17 cellular contexts compared by ENCODE assay signal in the genomic region with DNA sequence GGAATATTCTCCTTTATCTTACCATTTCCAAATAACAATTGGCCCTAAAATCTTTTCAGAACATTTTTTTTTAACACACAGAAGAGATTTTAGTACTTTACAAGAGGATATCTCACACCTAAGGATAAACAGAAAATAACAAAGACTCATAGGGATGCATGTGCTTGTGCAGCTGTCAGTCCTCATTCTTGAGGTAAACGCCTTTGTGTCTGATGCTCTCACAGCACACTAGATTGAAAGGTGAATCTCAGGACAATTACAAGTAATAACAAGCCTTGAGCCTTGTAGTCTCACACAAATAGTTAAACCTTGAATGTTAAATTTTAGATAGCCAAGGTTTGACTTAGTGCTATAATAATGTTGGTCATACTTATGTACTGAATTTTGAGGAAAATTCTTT.
"Had no signal": no experiment of that assay in that cellular context is flagged by ENCODE, and none has a peak within 500 bp of the region (broad histone marks: within the 10 kb centered on the region; RNA-seq: fewer than 3 reads in every experiment).

No MANE protein-coding gene starts in this region.

- H3K4me3 ChIP-seq: coronary artery, thoracic aorta had no signal

- H3K27ac ChIP-seq: coronary artery, thoracic aorta had no signal

- H3K36me3 ChIP-seq: thoracic aorta had no signal

- H3K4me3 Mint-ChIP-seq: activated CD4-positive, alpha-beta T cell treated with anti-CD3 and anti-CD28 coated beads, Interleukin-2, amount 10 ng/mL, durations not matched to agents 24 days and 14 days; activated CD8-positive, alpha-beta T cell treated with anti-CD3 and anti-CD28 coated beads, Interleukin-2, amount 10 ng/mL, durations not matched to agents 7 days and 5 days; activated T-cell treated with anti-CD3 and anti-CD28 coated beads, Interleukin-2, amount 50 U/mL, for 72 hours; memory B cell; natural killer cell; stimulated activated effector memory CD8-positive, alpha-beta T cell treated with anti-CD3 and anti-CD28 coated beads, Interleukin-12 subunit alpha, Interleukin-12 subunit beta, amount 100 ng/mL, for 72 hours had no signal

- H3K27ac Mint-ChIP-seq: activated CD4-positive, alpha-beta T cell treated with anti-CD3 and anti-CD28 coated beads, Interleukin-2, amount 10 ng/mL, durations not matched to agents 24 days and 14 days; activated CD8-positive, alpha-beta T cell treated with anti-CD3 and anti-CD28 coated beads, Interleukin-2, amount 10 ng/mL, durations not matched to agents 7 days and 5 days; activated naive CD4-positive, alpha-beta T cell treated with anti-CD3 and anti-CD28 coated beads, Interleukin-2, amount 50 U/mL, for 72 hours; activated T-cell treated with anti-CD3 and anti-CD28 coated beads, Interleukin-2, amount 50 U/mL, for 72 hours; memory B cell; natural killer cell; stimulated activated effector memory CD8-positive, alpha-beta T cell treated with anti-CD3 and anti-CD28 coated beads, Interleukin-12 subunit alpha, Interleukin-12 subunit beta, amount 100 ng/mL, for 72 hours had no signal

- H3K9me3 ChIP-seq: thoracic aorta had no signal

- H3K9me3 Mint-ChIP-seq: activated CD4-positive, alpha-beta T cell treated with anti-CD3 and anti-CD28 coated beads, Interleukin-2, amount 10 ng/mL, durations not matched to agents 24 days and 14 days had no signal

- DNase-seq: activated CD4-positive, alpha-beta T cell treated with anti-CD3 and anti-CD28 coated beads, Interleukin-2, amount 10 ng/mL, durations not matched to agents 24 days and 14 days; activated CD4-positive, CD25-positive, alpha-beta regulatory T cell; activated CD8-positive, alpha-beta memory T cell treated with anti-CD3 and anti-CD28 coated beads, Interleukin-2, amount 50 U/mL, for 4 hours; activated CD8-positive, alpha-beta T cell treated with anti-CD3 and anti-CD28 coated beads, Interleukin-2, amount 10 ng/mL, durations not matched to agents 7 days and 5 days; activated gamma-delta T cell; activated T-cell treated with anti-CD3 and anti-CD28 coated beads, Interleukin-2, amount 50 U/mL, for 72 hours; central memory CD4-positive, alpha-beta T cell; effector CD4-positive, alpha-beta T cell; foreskin fibroblast; left ventricle myocardium superior; natural killer cell; retina had no signal

- H3K4me1 Mint-ChIP-seq: activated CD4-positive, alpha-beta T cell treated with anti-CD3 and anti-CD28 coated beads, Interleukin-2, amount 10 ng/mL, durations not matched to agents 24 days and 14 days; memory B cell; natural killer cell; stimulated activated effector memory CD8-positive, alpha-beta T cell treated with anti-CD3 and anti-CD28 coated beads, Interleukin-12 subunit alpha, Interleukin-12 subunit beta, amount 100 ng/mL, for 72 hours had no signal

- H3K27me3 Mint-ChIP-seq: activated CD4-positive, alpha-beta T cell treated with anti-CD3 and anti-CD28 coated beads, Interleukin-2, amount 10 ng/mL, durations not matched to agents 24 days and 14 days; memory B cell had no signal

- H3K36me3 Mint-ChIP-seq: activated naive CD4-positive, alpha-beta T cell treated with anti-CD3 and anti-CD28 coated beads, Interleukin-2, amount 50 U/mL, for 72 hours; memory B cell; natural killer cell; stimulated activated effector memory CD8-positive, alpha-beta T cell treated with anti-CD3 and anti-CD28 coated beads, Interleukin-12 subunit alpha, Interleukin-12 subunit beta, amount 100 ng/mL, for 72 hours had no signal
